ENCODE assay signal across 8 cellular contexts in genomic region chr16:4116328-4117249, GRCh38. TPM values are rescaled to one million over a fixed set of nuclear protein-coding genes. Genes with fewer than 3 reads are reported as not detected.
A peak's percentile ranks its signal among the peaks of the same experiment; 100 is the strongest.
DNase-seq lines count a peak whose midpoint lies in the region; ATAC-seq, FAIRE-seq and TF ChIP-seq lines count a peak whose summit lies in the region.

Gene ADCY9, minus strand, starts transcription at chr16:4116442. Its CDS starts 1,000 bp downstream, at chr16:4115442.

- H3K79me2 ChIP-seq in osteoblast (ENCODE audit: insufficient read depth, low read length), result peaks cover 32% of the 10 kb centered on the region

- peak within 1 kb of the TSS; percentile 73 to 89 (median 83) for H3K9ac ChIP-seq in BLaER1 treated with 17β-estradiol and CSF1 and Interleukin-3, amounts not matched to agents 10 nM and 100 nM
- H3K9ac ChIP-seq in SK-N-MC (ENCODE audit: insufficient read length), result peak within 1 kb of the TSS; percentile 72

- no peaks in the 10 kb centered on the region for H3K36me3 Mint-ChIP-seq in activated naive CD8-positive, alpha-beta T cell treated with anti-CD3 and anti-CD28 coated beads for 36 hours

- intact Hi-C loops in head of caudate nucleus (cut with DNase I), result loop anchor here (5.0 to 10.0 kb wide), 3 partner anchors 62 to 136 kb away; no protein-coding TSS in a partner anchor

- H3K27ac Mint-ChIP-seq in activated naive CD8-positive, alpha-beta T cell treated with anti-CD3 and anti-CD28 coated beads for 36 hours, result no peak within 1 kb of the TSS

- peak within 1 kb of the TSS; percentile 76 to 96 (median 86) for H3K4me3 ChIP-seq in BLaER1 treated with 17β-estradiol and CSF1 and Interleukin-3, amounts not matched to agents 10 nM and 100 nM
- H3K4me3 ChIP-seq in SK-N-MC (peak within 1 kb of the TSS; percentile 82), osteoblast (ENCODE audit: insufficient read depth, low read length) (peak within 1 kb of the TSS; percentile 76), thoracic aorta (peak within 1 kb of the TSS; percentile 80)

- peaks cover 23 to 37% (median 30%) of the 10 kb centered on the region in 10 experiments for H3K4me1 ChIP-seq in BLaER1 treated with 17β-estradiol and CSF1 and Interleukin-3, amounts not matched to agents 10 nM and 100 nM
- H3K4me1 ChIP-seq in osteoblast (ENCODE audit: insufficient read depth, low read length) (peaks cover 29% of the 10 kb centered on the region), thoracic aorta (ENCODE audit: control insufficient read depth in 1 of 2, low read depth in 2 of 2) (peaks cover 9 to 25% of the 10 kb centered on the region in 2 donors)

- peak within 1 kb of the TSS; percentile 89 for H2AFZ ChIP-seq in osteoblast (ENCODE audit: low read length)

- H3K36me3 ChIP-seq in BLaER1 treated with 17β-estradiol and CSF1 and Interleukin-3, amounts not matched to agents 10 nM and 100 nM, result peaks cover 0 to 33% (median 19%) of the 10 kb centered on the region in 11 experiments; a peak in 14 of 22 replicates
- no peaks in the 10 kb centered on the region for H3K36me3 ChIP-seq in SK-N-MC (ENCODE audit: insufficient read depth, low read length)
- peaks cover 12% of the 10 kb centered on the region for H3K36me3 ChIP-seq in osteoblast (ENCODE audit: insufficient read depth, low read length)
- no peaks in the 10 kb centered on the region for H3K36me3 ChIP-seq in thoracic aorta

- peak; percentile 91 for DNase-seq in HTR-8/SVneo (ENCODE audit: insufficient read length, low spot score)
- DNase-seq in SK-N-MC (ENCODE audit: low read depth, low spot score), result no peak
- DNase-seq in activated naive CD8-positive, alpha-beta T cell treated with anti-CD3 and anti-CD28 coated beads for 36 hours, result peak; percentile 85
- DNase-seq in head of caudate nucleus, result peak in 41 of 42 donors; percentile 19 to 88 (median 78)
- DNase-seq in osteoblast (ENCODE audit: insufficient read length, low spot score, missing footprints), result peak; percentile 100
- no peak for DNase-seq in thoracic aorta (ENCODE audit: low spot score)

- H3K9me3 ChIP-seq in BLaER1 treated with 17β-estradiol and CSF1 and Interleukin-3, amounts not matched to agents 10 nM and 100 nM (replicated peaks in 1 of 11), result no peaks in the 10 kb centered on the region
- no peaks in the 10 kb centered on the region for H3K9me3 ChIP-seq in SK-N-MC (ENCODE audit: low read depth, low read length)
- no peaks in the 10 kb centered on the region for H3K9me3 ChIP-seq in osteoblast (ENCODE audit: low read depth, low read length)
- no peaks in the 10 kb centered on the region for H3K9me3 ChIP-seq in thoracic aorta

- peak within 1 kb of the TSS; percentile 64 to 81 (median 73); a peak in 21 of 22 replicates for H3K27ac ChIP-seq in BLaER1 treated with 17β-estradiol and CSF1 and Interleukin-3, amounts not matched to agents 10 nM and 100 nM
- H3K27ac ChIP-seq in SK-N-MC, result 0 out of 2 replicates have a peak within 1 kb of the TSS, but pooled peaks have one; percentile 14
- H3K27ac ChIP-seq in osteoblast (ENCODE audit: low read depth, low read length), result peak within 1 kb of the TSS; percentile 44
- peak within 1 kb of the TSS; percentile 78 to 80 for H3K27ac ChIP-seq in thoracic aorta

- peaks cover 18 to 40% (median 37%) of the 10 kb centered on the region in 11 experiments; a peak in 20 of 22 replicates for H4K20me1 ChIP-seq in BLaER1 treated with 17β-estradiol and CSF1 and Interleukin-3, amounts not matched to agents 10 nM and 100 nM
- peaks cover 18% of the 10 kb centered on the region for H4K20me1 ChIP-seq in osteoblast (ENCODE audit: insufficient read depth, low read length)

- TF ChIP-seq CTCF in osteoblast (IDR thresholded peaks at IDR 0.05; ENCODE audit: extremely low read depth, low read depth, low read length), result no peak
- TF ChIP-seq CTCF in thoracic aorta (IDR thresholded peaks at IDR 0.05), result no peak

- H3K4me3 Mint-ChIP-seq in activated naive CD8-positive, alpha-beta T cell treated with anti-CD3 and anti-CD28 coated beads for 36 hours, result peak within 1 kb of the TSS; percentile 79

- peaks cover 29% of the 10 kb centered on the region for H3K4me1 Mint-ChIP-seq in activated naive CD8-positive, alpha-beta T cell treated with anti-CD3 and anti-CD28 coated beads for 36 hours

- peak within 1 kb of the TSS; percentile 94 to 100 (median 99) for H3K4me2 ChIP-seq in BLaER1 treated with 17β-estradiol and CSF1 and Interleukin-3, amounts not matched to agents 10 nM and 100 nM
- peak within 1 kb of the TSS; percentile 83 for H3K4me2 ChIP-seq in osteoblast (ENCODE audit: insufficient read depth, low read length)

- peak; percentile 89 for FAIRE-seq in HTR-8/SVneo (lab: Jason Lieb, UNC)

- H3K9me3 Mint-ChIP-seq in activated naive CD8-positive, alpha-beta T cell treated with anti-CD3 and anti-CD28 coated beads for 36 hours, result no peaks in the 10 kb centered on the region

- H3K27me3 ChIP-seq in BLaER1 treated with 17β-estradiol and CSF1 and Interleukin-3, amounts not matched to agents 10 nM and 100 nM, result no peaks in the 10 kb centered on the region
- H3K27me3 ChIP-seq in osteoblast (ENCODE audit: insufficient read depth, low read length) (no peaks in the 10 kb centered on the region), thoracic aorta (replicated peaks; ENCODE audit: insufficient read depth) (no peaks in the 10 kb centered on the region)

- ATAC-seq in GM19328 (IDR thresholded peaks at IDR 0.05; ENCODE audit: unreplicated experiment) (peak; percentile 65), thoracic aorta (ENCODE audit: insufficient number of reproducible peaks, low FRiP score, low read depth) (peak; percentile 72)

- peaks cover 6% of the 10 kb centered on the region for H3K27me3 Mint-ChIP-seq in activated naive CD8-positive, alpha-beta T cell treated with anti-CD3 and anti-CD28 coated beads for 36 hours

RNA-seq across cellular contexts. Expression of gene ADCY9, which starts in this region (rescaled TPM):
- total RNA-seq in activated naive CD8-positive, alpha-beta T cell treated with anti-CD3 and anti-CD28 coated beads for 36 hours, result 1 to 10 TPM; 3.6 to 4.2 TPM
- 27.4 and 29.3 TPM in 2 replicates for total RNA-seq in osteoblast
- total RNA-seq in thoracic aorta, result 10 to 100 TPM; 44.1 to 83.8 TPM

Comparison
In these comparisons a context has a peak if more than half of its experiments do, and no peak if none do; other contexts are left out.
1. H3K27ac ChIP-seq: peak in every context shown above with its lines; median percentile 79 in thoracic aorta; 73 in BLaER1 treated with 17β-estradiol and CSF1 and Interleukin-3, amounts not matched to agents 10 nM and 100 nM; 44 in osteoblast; 14 in SK-N-MC.
2. DNase-seq: peak in HTR-8/SVneo (single experiment), activated naive CD8-positive, alpha-beta T cell treated with anti-CD3 and anti-CD28 coated beads for 36 hours (single experiment), head of caudate nucleus (41 of 42) and osteoblast (single experiment); none in SK-N-MC (single experiment) and thoracic aorta (single experiment).
3. Peak in every context shown above with its lines, with median percentiles within 50 percentile points of each other: H3K4me3 ChIP-seq.